ENCODE assay signal across 25 cellular contexts in genomic region chr5:1384521-1384920, GRCh38.
"Had no signal": no experiment of that assay in that cellular context is flagged by ENCODE, and none has a peak within 500 bp of the region (broad histone marks: within the 10 kb centered on the region; RNA-seq: fewer than 3 reads in every experiment).

No MANE protein-coding gene starts in this region.

- ATAC-seq: mucosa of descending colon; naive thymus-derived CD8-positive, alpha-beta T cell; stimulated activated naive B cell treated with anti-CD40 and anti-IgM and Interleukin-4, amounts not matched to agents 10 μg/mL and 1 μg/mL and 100 μg/mL, for 72 hours; stimulated activated naive CD8-positive, alpha-beta T cell treated with anti-CD3 and anti-CD28 coated beads, Interleukin-15, Interleukin-2, amounts not matched to agents 100 U/mL and 50 U/mL, for 24 hours had no signal

- H3K4me3 ChIP-seq: hepatocyte, left ventricle myocardium inferior, mucosa of descending colon, ovary, right atrium auricular region, smooth muscle cell, testis, thyroid gland, transverse colon, upper lobe of left lung, vagina had no signal

- H3K27ac Mint-ChIP-seq: memory B cell; progenitor cell of endocrine pancreas; stimulated activated naive B cell treated with anti-CD40 and anti-IgM and Interleukin-4, amounts not matched to agents 10 μg/mL and 1 μg/mL and 100 μg/mL, for 72 hours had no signal

- DNase-seq: midbrain; mucosa of descending colon; naive thymus-derived CD8-positive, alpha-beta T cell; occipital lobe; ovary; stimulated activated CD4-positive, alpha-beta T cell treated with anti-CD3 and anti-CD28 coated beads, Interleukin-12 subunit alpha, Interleukin-12 subunit beta, amount 100 ng/mL, for 4 hours; stimulated activated CD4-positive, alpha-beta T cell treated with anti-CD3 and anti-CD28 coated beads, Interleukin-15, amount 100 ng/mL, for 24 hours; stimulated activated CD4-positive, alpha-beta T cell treated with anti-CD3 and anti-CD28 coated beads, Interleukin-2, amount 100 ng/mL, for 24 hours; stimulated activated CD4-positive, alpha-beta T cell treated with anti-CD3 and anti-CD28 coated beads, Interleukin-4, amount 100 ng/mL, for 1 hour; stimulated activated naive B cell treated with anti-CD40 and anti-IgM and Interleukin-4, amounts not matched to agents 10 μg/mL and 1 μg/mL and 100 μg/mL, for 72 hours; stimulated activated naive CD8-positive, alpha-beta T cell treated with anti-CD3 and anti-CD28 coated beads, Interleukin-15, Interleukin-2, amounts not matched to agents 100 U/mL and 50 U/mL, for 24 hours; stomach; testis; thyroid gland; transverse colon; upper lobe of left lung had no signal

- H3K36me3 Mint-ChIP-seq: memory B cell; naive thymus-derived CD8-positive, alpha-beta T cell; stimulated activated naive B cell treated with anti-CD40 and anti-IgM and Interleukin-4, amounts not matched to agents 10 μg/mL and 1 μg/mL and 100 μg/mL, for 72 hours had no signal

- H3K9me3 ChIP-seq: left ventricle myocardium inferior, mucosa of descending colon, neutrophil, ovary, right atrium auricular region, right lobe of liver, stomach, testis, thyroid gland, transverse colon, upper lobe of left lung, vagina had no signal

- H3K36me3 ChIP-seq: left ventricle myocardium inferior, neutrophil, ovary, right atrium auricular region, right lobe of liver, stomach, thyroid gland, transverse colon, upper lobe of left lung, vagina had no signal

- H3K27ac ChIP-seq: hepatocyte, left ventricle myocardium inferior, neutrophil, ovary, right atrium auricular region, right lobe of liver, testis, vagina had no signal

- H3K27me3 ChIP-seq: ovary, right atrium auricular region, right lobe of liver, testis, thyroid gland, upper lobe of left lung, vagina had no signal

- H3K9me3 Mint-ChIP-seq: naive thymus-derived CD8-positive, alpha-beta T cell had no signal
